ENCODE assay signal across 20 cellular contexts in the genomic region with DNA sequence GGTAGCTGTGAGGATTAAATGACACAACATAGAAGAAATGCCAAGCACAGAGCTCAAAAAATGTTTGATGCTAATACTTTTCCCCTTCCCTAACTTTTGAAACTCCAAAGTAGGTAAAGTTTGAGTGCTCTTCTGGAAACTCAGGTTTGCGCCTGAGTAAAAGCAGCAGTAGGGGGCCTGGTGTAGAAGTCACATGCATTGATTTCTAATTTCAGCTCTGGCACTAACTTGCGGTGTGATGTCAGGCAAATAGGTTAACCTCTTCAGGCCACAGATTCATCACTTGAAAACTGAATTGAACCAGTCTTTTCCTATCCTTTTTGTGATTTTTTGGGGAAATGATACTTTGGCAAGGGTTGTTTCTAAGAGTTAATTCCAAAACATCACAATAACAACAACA. TPM values are rescaled to one million over a fixed set of nuclear protein-coding genes. Genes with fewer than 3 reads are reported as not detected.
"Had no signal": no experiment of that assay in that cellular context is flagged by ENCODE, and none has a peak within 500 bp of the region (broad histone marks: within the 10 kb centered on the region; RNA-seq: fewer than 3 reads in every experiment).

No MANE protein-coding gene starts in this region.

- H3K27ac ChIP-seq: epithelial cell of prostate, foreskin keratinocyte, left lung, psoas muscle, skin epidermis, thoracic aorta had no signal

- H3K4me3 ChIP-seq: left lung, lung, psoas muscle, sigmoid colon, skin epidermis, thoracic aorta had no signal

- H3K36me3 ChIP-seq: left lung, sigmoid colon, thoracic aorta had no signal

- H3K27me3 ChIP-seq: left lung, sigmoid colon had no signal

- DNase-seq: effector memory CD4-positive, alpha-beta T cell; foreskin keratinocyte; head of caudate nucleus; islet precursor cell; left lung; mesenchymal stem cell; midbrain; psoas muscle; sigmoid colon; stimulated activated CD4-positive, alpha-beta T cell treated with anti-CD3 and anti-CD28 coated beads, Interleukin-2, amount 100 ng/mL, for 24 hours; stimulated activated CD4-positive, alpha-beta T cell treated with anti-CD3 and anti-CD28 coated beads, Interleukin-4, amount 100 ng/mL, for 4 hours; stimulated activated naive B cell treated with anti-CD40 and anti-IgM and Interleukin-4, amounts not matched to agents 10 μg/mL and 1 μg/mL and 100 μg/mL, for 72 hours; stimulated activated naive CD8-positive, alpha-beta T cell treated with anti-CD3 and anti-CD28 coated beads, Interleukin-15, amount 100 ng/mL, for 72 hours; substantia nigra; trophoblast cell had no signal

- H3K9me3 ChIP-seq: left lung, psoas muscle, sigmoid colon, thoracic aorta had no signal

- H3K4me1 ChIP-seq: foreskin keratinocyte, left lung, psoas muscle had no signal

- ATAC-seq: foreskin keratinocyte; natural killer cell treated with Interleukin-12 subunit alpha and Interleukin-12 subunit beta and Interleukin-15 and Interleukin-18, amount 100 ng/mL, for 72 hours; psoas muscle; stimulated activated naive B cell treated with anti-CD40 and anti-IgM and Interleukin-4, amounts not matched to agents 10 μg/mL and 1 μg/mL and 100 μg/mL, for 72 hours; stimulated activated naive CD8-positive, alpha-beta T cell treated with anti-CD3 and anti-CD28 coated beads, Interleukin-15, amount 100 ng/mL, for 72 hours had no signal

RNA-seq across cellular contexts. Expression of a gene that starts 27.2 kb away (rescaled TPM):
- total RNA-seq: foreskin keratinocyte; natural killer cell treated with Interleukin-12 subunit alpha and Interleukin-12 subunit beta and Interleukin-15 and Interleukin-18, amount 100 ng/mL, for 72 hours; psoas muscle; sigmoid colon; thoracic aorta had no signal
- polyA plus RNA-seq: foreskin keratinocyte, sigmoid colon had no signal
